Comparison of ENCODE assay signal across 1 cellular context in the genomic region with DNA sequence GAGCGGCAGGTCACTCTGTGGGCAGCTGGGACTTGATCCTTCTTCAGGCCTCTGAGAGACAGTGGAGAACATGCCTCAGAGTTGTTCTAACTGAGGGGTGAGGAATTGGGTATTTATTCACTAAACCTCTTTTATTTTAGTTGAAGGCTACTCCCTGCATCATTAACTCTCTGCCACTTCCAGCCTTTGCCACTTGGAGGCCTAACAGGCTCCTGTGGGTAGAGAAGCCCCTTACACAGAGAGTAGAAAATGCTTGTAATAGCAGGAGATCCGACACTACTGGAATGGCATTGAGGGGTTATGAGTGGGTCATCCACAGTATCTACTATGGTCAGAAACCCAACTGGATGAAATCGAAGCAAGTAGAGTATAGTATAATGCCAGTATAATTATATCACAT.
TF ChIP-seq lines count a peak whose summit lies in the region.

No MANE protein-coding gene starts in this region.

TF ChIP-seq in GM23338, 12 proteins besides CTCF, POLR2A, EP300 and RAD21 (continued from another document):
- TF ChIP-seq, protein P1, sequence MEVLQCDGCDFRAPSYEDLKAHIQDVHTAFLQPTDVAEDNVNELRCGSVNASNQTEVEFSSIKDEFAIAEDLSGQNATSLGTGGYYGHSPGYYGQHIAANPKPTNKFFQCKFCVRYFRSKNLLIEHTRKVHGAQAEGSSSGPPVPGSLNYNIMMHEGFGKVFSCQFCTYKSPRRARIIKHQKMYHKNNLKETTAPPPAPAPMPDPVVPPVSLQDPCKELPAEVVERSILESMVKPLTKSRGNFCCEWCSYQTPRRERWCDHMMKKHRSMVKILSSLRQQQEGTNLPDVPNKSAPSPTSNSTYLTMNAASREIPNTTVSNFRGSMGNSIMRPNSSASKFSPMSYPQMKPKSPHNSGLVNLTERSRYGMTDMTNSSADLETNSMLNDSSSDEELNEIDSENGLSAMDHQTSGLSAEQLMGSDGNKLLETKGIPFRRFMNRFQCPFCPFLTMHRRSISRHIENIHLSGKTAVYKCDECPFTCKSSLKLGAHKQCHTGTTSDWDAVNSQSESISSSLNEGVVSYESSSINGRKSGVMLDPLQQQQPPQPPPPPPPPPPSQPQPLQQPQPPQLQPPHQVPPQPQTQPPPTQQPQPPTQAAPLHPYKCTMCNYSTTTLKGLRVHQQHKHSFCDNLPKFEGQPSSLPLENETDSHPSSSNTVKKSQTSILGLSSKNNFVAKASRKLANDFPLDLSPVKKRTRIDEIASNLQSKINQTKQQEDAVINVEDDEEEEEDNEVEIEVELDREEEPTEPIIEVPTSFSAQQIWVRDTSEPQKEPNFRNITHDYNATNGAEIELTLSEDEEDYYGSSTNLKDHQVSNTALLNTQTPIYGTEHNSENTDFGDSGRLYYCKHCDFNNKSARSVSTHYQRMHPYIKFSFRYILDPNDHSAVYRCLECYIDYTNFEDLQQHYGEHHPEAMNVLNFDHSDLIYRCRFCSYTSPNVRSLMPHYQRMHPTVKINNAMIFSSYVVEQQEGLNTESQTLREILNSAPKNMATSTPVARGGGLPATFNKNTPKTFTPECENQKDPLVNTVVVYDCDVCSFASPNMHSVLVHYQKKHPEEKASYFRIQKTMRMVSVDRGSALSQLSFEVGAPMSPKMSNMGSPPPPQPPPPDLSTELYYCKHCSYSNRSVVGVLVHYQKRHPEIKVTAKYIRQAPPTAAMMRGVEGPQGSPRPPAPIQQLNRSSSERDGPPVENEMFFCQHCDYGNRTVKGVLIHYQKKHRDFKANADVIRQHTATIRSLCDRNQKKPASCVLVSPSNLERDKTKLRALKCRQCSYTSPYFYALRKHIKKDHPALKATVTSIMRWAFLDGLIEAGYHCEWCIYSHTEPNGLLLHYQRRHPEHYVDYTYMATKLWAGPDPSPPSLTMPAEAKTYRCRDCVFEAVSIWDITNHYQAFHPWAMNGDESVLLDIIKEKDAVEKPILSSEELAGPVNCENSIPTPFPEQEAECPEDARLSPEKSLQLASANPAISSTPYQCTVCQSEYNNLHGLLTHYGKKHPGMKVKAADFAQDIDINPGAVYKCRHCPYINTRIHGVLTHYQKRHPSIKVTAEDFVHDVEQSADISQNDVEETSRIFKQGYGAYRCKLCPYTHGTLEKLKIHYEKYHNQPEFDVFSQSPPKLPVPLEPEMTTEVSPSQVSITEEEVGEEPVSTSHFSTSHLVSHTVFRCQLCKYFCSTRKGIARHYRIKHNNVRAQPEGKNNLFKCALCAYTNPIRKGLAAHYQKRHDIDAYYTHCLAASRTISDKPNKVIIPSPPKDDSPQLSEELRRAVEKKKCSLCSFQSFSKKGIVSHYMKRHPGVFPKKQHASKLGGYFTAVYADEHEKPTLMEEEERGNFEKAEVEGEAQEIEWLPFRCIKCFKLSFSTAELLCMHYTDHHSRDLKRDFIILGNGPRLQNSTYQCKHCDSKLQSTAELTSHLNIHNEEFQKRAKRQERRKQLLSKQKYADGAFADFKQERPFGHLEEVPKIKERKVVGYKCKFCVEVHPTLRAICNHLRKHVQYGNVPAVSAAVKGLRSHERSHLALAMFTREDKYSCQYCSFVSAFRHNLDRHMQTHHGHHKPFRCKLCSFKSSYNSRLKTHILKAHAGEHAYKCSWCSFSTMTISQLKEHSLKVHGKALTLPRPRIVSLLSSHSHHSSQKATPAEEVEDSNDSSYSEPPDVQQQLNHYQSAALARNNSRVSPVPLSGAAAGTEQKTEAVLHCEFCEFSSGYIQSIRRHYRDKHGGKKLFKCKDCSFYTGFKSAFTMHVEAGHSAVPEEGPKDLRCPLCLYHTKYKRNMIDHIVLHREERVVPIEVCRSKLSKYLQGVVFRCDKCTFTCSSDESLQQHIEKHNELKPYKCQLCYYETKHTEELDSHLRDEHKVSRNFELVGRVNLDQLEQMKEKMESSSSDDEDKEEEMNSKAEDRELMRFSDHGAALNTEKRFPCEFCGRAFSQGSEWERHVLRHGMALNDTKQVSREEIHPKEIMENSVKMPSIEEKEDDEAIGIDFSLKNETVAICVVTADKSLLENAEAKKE (CRISPR knock-in tag; IDR thresholded peaks at IDR 0.05) = no peak
- TF ChIP-seq ZNF331 (CRISPR knock-in tag; IDR thresholded peaks at IDR 0.05; ENCODE audit: low read depth) (no peak), POLR2AphosphoS5 (IDR thresholded peaks at IDR 0.05; ENCODE audit: low read depth) (no peak), STAT1 (IDR thresholded peaks at IDR 0.05; ENCODE audit: unreplicated experiment) (no peak), EZH2 (IDR thresholded peaks at IDR 0.05; ENCODE audit: low read depth, unreplicated experiment) (no peak), ZNF114 (CRISPR knock-in tag; IDR thresholded peaks at IDR 0.05) (no peak), CREB1 (CRISPR knock-in tag; IDR thresholded peaks at IDR 0.05; ENCODE audit: low read depth) (no peak)
- TF ChIP-seq, protein P2, sequence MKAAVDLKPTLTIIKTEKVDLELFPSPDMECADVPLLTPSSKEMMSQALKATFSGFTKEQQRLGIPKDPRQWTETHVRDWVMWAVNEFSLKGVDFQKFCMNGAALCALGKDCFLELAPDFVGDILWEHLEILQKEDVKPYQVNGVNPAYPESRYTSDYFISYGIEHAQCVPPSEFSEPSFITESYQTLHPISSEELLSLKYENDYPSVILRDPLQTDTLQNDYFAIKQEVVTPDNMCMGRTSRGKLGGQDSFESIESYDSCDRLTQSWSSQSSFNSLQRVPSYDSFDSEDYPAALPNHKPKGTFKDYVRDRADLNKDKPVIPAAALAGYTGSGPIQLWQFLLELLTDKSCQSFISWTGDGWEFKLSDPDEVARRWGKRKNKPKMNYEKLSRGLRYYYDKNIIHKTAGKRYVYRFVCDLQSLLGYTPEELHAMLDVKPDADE (IDR thresholded peaks at IDR 0.05) = no peak
